23 cellular contexts compared by ENCODE assay signal in the genomic region with DNA sequence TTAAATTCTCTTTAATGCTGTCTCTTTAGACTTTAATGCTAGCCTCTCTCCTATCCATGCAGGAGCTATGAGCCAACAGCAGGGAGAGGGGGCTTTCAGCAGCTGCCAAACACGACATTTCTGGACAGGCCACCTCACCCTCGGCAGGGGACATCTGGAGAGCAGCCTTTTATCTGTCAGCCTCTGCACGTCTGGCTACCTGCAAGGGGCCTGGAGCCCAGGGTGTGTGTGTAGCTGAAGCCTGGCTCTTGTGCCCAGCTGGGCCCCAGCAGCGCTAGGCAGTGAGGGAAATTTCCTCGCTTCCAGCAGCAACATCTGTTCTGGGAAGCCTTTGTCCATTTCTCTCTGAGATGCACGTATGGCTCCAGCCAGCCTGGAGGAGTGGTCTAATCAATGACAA.
"Had no signal": no experiment of that assay in that cellular context is flagged by ENCODE, and none has a peak within 500 bp of the region (broad histone marks: within the 10 kb centered on the region; RNA-seq: fewer than 3 reads in every experiment).

No MANE protein-coding gene starts in this region.

- H3K27ac ChIP-seq: esophagus squamous epithelium, prostate gland, transverse colon, uterus had no signal

- H3K36me3 Mint-ChIP-seq: activated naive CD8-positive, alpha-beta T cell treated with anti-CD3 and anti-CD28 coated beads, Interleukin-2, amount 10 ng/mL, durations not matched to agents 7 days and 5 days; memory B cell; naive B cell; WTC11 had no signal

- H3K27me3 Mint-ChIP-seq: activated CD4-positive, alpha-beta T cell treated with anti-CD3 and anti-CD28 coated beads for 36 hours; activated naive CD8-positive, alpha-beta T cell treated with anti-CD3 and anti-CD28 coated beads, Interleukin-2, amount 10 ng/mL, durations not matched to agents 7 days and 5 days had no signal

- H3K9me3 ChIP-seq: esophagus squamous epithelium, mucosa of descending colon, prostate gland, transverse colon, uterus had no signal

- H3K27ac Mint-ChIP-seq: activated CD4-positive, alpha-beta T cell treated with anti-CD3 and anti-CD28 coated beads for 36 hours; activated naive CD8-positive, alpha-beta T cell treated with anti-CD3 and anti-CD28 coated beads, Interleukin-2, amount 10 ng/mL, durations not matched to agents 7 days and 5 days; activated T-helper 1 cell treated with anti-CD3 and anti-CD28 coated beads, Interleukin-12 subunit alpha, Interleukin-12 subunit beta, Interleukin-2, Interleukin-4 antibody, amounts not matched to agents 30 ng/mL and 10 ng/mL and 1 ng/mL, durations not matched to agents 14 hours and 24 hours and 36 hours; memory B cell; naive B cell; WTC11 had no signal

- H3K27me3 ChIP-seq: transverse colon, uterus had no signal

- DNase-seq: activated CD4-positive, alpha-beta T cell treated with anti-CD3 and anti-CD28 coated beads for 36 hours; activated CD4-positive, alpha-beta T cell treated with anti-CD3 and anti-CD28 coated beads, Interleukin-2, amount 50 U/mL, for 48 hours; activated naive CD8-positive, alpha-beta T cell treated with anti-CD3 and anti-CD28 coated beads, Interleukin-2, amount 10 ng/mL, durations not matched to agents 7 days and 5 days; activated T-cell treated with anti-CD3 and anti-CD28 coated beads for 4 hours; amygdala; dermis blood vessel endothelial cell; effector memory CD4-positive, alpha-beta T cell; esophagus squamous epithelium; immature natural killer cell; kidney glomerular epithelial cell; mucosa of descending colon; naive B cell; right cardiac atrium; stimulated activated CD4-positive, alpha-beta T cell treated with anti-CD3 and anti-CD28 coated beads, Interleukin-2, amount 100 ng/mL, for 24 hours; stimulated activated naive CD4-positive, alpha-beta T cell treated with Interleukin-2 at 50 U/mL for 16 hours; substantia nigra; transverse colon; uterus had no signal

- H3K9me3 Mint-ChIP-seq: activated naive CD8-positive, alpha-beta T cell treated with anti-CD3 and anti-CD28 coated beads, Interleukin-2, amount 10 ng/mL, durations not matched to agents 7 days and 5 days; activated T-helper 1 cell treated with anti-CD3 and anti-CD28 coated beads, Interleukin-12 subunit alpha, Interleukin-12 subunit beta, Interleukin-2, Interleukin-4 antibody, amounts not matched to agents 30 ng/mL and 10 ng/mL and 1 ng/mL, durations not matched to agents 14 hours and 24 hours and 36 hours; immature natural killer cell; memory B cell; naive B cell; neural crest cell; WTC11 had no signal

- H3K4me3 ChIP-seq: esophagus squamous epithelium, mucosa of descending colon, prostate gland, transverse colon, uterus had no signal

- ATAC-seq: activated CD4-positive, alpha-beta T cell treated with anti-CD3 and anti-CD28 coated beads for 36 hours; mucosa of descending colon; right cardiac atrium had no signal

- H3K4me1 Mint-ChIP-seq: activated CD4-positive, alpha-beta T cell treated with anti-CD3 and anti-CD28 coated beads for 36 hours; immature natural killer cell; memory B cell; naive B cell; neural crest cell had no signal

- H3K36me3 ChIP-seq: esophagus squamous epithelium, prostate gland, transverse colon, uterus had no signal

- H3K4me3 Mint-ChIP-seq: activated CD4-positive, alpha-beta T cell treated with anti-CD3 and anti-CD28 coated beads for 36 hours; activated naive CD8-positive, alpha-beta T cell treated with anti-CD3 and anti-CD28 coated beads, Interleukin-2, amount 10 ng/mL, durations not matched to agents 7 days and 5 days; activated T-helper 1 cell treated with anti-CD3 and anti-CD28 coated beads, Interleukin-12 subunit alpha, Interleukin-12 subunit beta, Interleukin-2, Interleukin-4 antibody, amounts not matched to agents 30 ng/mL and 10 ng/mL and 1 ng/mL, durations not matched to agents 14 hours and 24 hours and 36 hours; immature natural killer cell; memory B cell; naive B cell; neural crest cell; WTC11 had no signal

- H3K4me1 ChIP-seq: esophagus squamous epithelium, prostate gland, transverse colon, uterus had no signal
